Comparison of ENCODE assay signal across 1 cellular context in genomic region chr2:45612741-45613140, GRCh38.
TF ChIP-seq lines count a peak whose summit lies in the region.

No MANE protein-coding gene starts in this region.

TF ChIP-seq in WTC11, 78 proteins besides CTCF, POLR2A, EP300 and RAD21 (continued from another document):
- no peak for TF ChIP-seq NFE2L1 (CRISPR knock-in tag; IDR thresholded peaks at IDR 0.05)
- TF ChIP-seq ATF2 (CRISPR knock-in tag; IDR thresholded peaks at IDR 0.05; ENCODE audit: borderline replicate concordance, low read depth) = no peak
- TF ChIP-seq ZNF317 (CRISPR knock-in tag; IDR thresholded peaks at IDR 0.05; ENCODE audit: borderline replicate concordance, low read depth) = no peak
- TF ChIP-seq E2F4 (CRISPR knock-in tag; IDR thresholded peaks at IDR 0.05; ENCODE audit: borderline replicate concordance, low read depth) = no peak
- no peak for TF ChIP-seq ATF6 (CRISPR knock-in tag; IDR thresholded peaks at IDR 0.05)
- TF ChIP-seq GABPB1 (CRISPR knock-in tag; IDR thresholded peaks at IDR 0.05) = no peak
- no peak for TF ChIP-seq CDX4 (CRISPR knock-in tag; IDR thresholded peaks at IDR 0.05; ENCODE audit: borderline replicate concordance)
- no peak for TF ChIP-seq ZNF138 (CRISPR knock-in tag; conservative IDR thresholded peaks at IDR 0.05)
- no peak for TF ChIP-seq GTF2I (CRISPR knock-in tag; conservative IDR thresholded peaks at IDR 0.05)
